1 cellular context compared by ENCODE assay signal in genomic region chr2:101617786-101618185, GRCh38.
TF ChIP-seq lines count a peak whose summit lies in the region.

No MANE protein-coding gene starts in this region.

TF ChIP-seq in IMR-90, 13 proteins besides CTCF, POLR2A, EP300 and RAD21:
- no peak for TF ChIP-seq ELK1 (IDR thresholded peaks at IDR 0.05; ENCODE audit: borderline replicate concordance, low read depth, low read length)
